In the genomic region with DNA sequence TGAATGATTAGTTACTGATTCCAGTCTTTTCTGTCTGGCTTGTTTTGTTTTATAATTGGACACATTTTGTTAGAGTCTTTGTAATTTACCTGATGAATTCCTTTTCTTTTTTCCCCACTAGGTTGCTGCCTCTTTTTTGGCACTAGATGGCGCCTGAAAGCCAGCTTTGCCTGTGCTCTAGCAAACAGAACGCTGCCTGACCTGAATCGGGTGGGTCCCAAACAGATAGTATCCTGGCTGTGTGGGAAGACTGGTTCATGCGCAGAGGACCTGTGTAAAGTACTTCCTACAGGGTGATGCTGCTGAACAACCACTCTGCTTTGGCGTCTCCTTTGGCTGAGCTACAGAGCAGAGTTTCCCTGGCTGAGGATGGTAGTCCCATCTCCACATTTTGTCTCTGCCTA, we compare ENCODE assay signal across 9 cellular contexts.
DNase-seq lines count a peak whose midpoint lies in the region; TF ChIP-seq lines count a peak whose summit lies in the region.
"Had no signal": no experiment of that assay in that cellular context is flagged by ENCODE, and none has a peak within 500 bp of the region (broad histone marks: within the 10 kb centered on the region; RNA-seq: fewer than 3 reads in every experiment).

No MANE protein-coding gene starts in this region.

- H3K27me3 Mint-ChIP-seq in HFFc6 (ENCODE audit: insufficient read depth): no peaks in the 10 kb centered on the region

- peaks cover 0 to 3% of the 10 kb centered on the region in 2 experiments for H3K36me3 ChIP-seq in trophoblast cell (ENCODE audit: control insufficient read depth in 1 of 2, insufficient read depth in 2 of 2, low read length in 2 of 2)
- H3K36me3 ChIP-seq: BLaER1 treated with 17β-estradiol and CSF1 and Interleukin-3, amounts not matched to agents 10 nM and 100 nM had no signal

- H3K27ac Mint-ChIP-seq in HFFc6: no peak overlapping the region

- H3K27ac ChIP-seq in trophoblast cell (ENCODE audit: low read depth, low read length): no peak overlapping the region
- H3K27ac ChIP-seq: BLaER1 treated with 17β-estradiol and CSF1 and Interleukin-3, amounts not matched to agents 10 nM and 100 nM had no signal

- H3K79me1 ChIP-seq in trophoblast cell (ENCODE audit: low read length): no peaks in the 10 kb centered on the region

- no peak overlapping the region for H3K4me3 Mint-ChIP-seq in HFFc6

- no CpG with 5 or more reads among the region's 5 CpGs for WGBS in trophoblast cell (ENCODE audit: extremely low coverage, insufficient coverage, insufficient read length)

- no peak overlapping the region for H4K91ac ChIP-seq in trophoblast cell (ENCODE audit: low read depth, low read length)

- H3K36me3 Mint-ChIP-seq in HFFc6 (ENCODE audit: low read depth): peaks cover 35% of the 10 kb centered on the region

- H2AFZ ChIP-seq in trophoblast cell (ENCODE audit: insufficient read depth, low read length, poor library complexity): no peak overlapping the region

- DNase-seq in NCI-H2081 (lab: John Stamatoyannopoulos, UW) (peak; percentile 32 to 51), NCI-H2081 treated with DMSO at 0.1 percent for 48 hours (lab: John Stamatoyannopoulos, UW) (no peak), HFFc6 (no peak), RKO (ENCODE audit: low spot score) (peak; percentile 60), cerebellar cortex (ENCODE audit: low spot score) (peak; percentile 8), trophoblast cell (peak; percentile 42 to 73), NCI-H2107 (lab: John Stamatoyannopoulos, UW) (no peak), Ammon's horn (ENCODE audit: low spot score) (no peak)

- no peak overlapping the region for H3K4me2 ChIP-seq in trophoblast cell (ENCODE audit: low read length)
- H3K4me2 ChIP-seq: BLaER1 treated with 17β-estradiol and CSF1 and Interleukin-3, amounts not matched to agents 10 nM and 100 nM had no signal

- H3K9me3 Mint-ChIP-seq in HFFc6: peaks cover 56% of the 10 kb centered on the region

- H4K12ac ChIP-seq in trophoblast cell (ENCODE audit: low read depth, low read length): no peak overlapping the region

- H3K4ac ChIP-seq in trophoblast cell (ENCODE audit: low read depth, low read length): no peak overlapping the region

- peaks cover 2% of the 10 kb centered on the region for H3K9me3 ChIP-seq in trophoblast cell (ENCODE audit: insufficient read depth, low read depth, low read length)

- H3K79me2 ChIP-seq in trophoblast cell (ENCODE audit: control insufficient read depth, insufficient read depth, low read length, poor library complexity): no peaks in the 10 kb centered on the region

- H3K4me1 Mint-ChIP-seq in HFFc6 (ENCODE audit: low read depth): peaks cover 8% of the 10 kb centered on the region

- peak; percentile 70 for TF ChIP-seq CTCF in HFFc6 (IDR thresholded peaks at IDR 0.05)

- H2BK5ac ChIP-seq in trophoblast cell (ENCODE audit: low read depth, low read length, poor library complexity): no peak overlapping the region

- no peak overlapping the region for H2BK120ac ChIP-seq in trophoblast cell (ENCODE audit: insufficient read depth, low read length, poor library complexity)

- H3K14ac ChIP-seq in trophoblast cell (ENCODE audit: low read length): no peak overlapping the region

- no peak overlapping the region for H3K23ac ChIP-seq in trophoblast cell (ENCODE audit: low read length)

- no peak overlapping the region for H2AK5ac ChIP-seq in trophoblast cell (ENCODE audit: low read length)

- H4K8ac ChIP-seq in trophoblast cell (ENCODE audit: low read depth, low read length): no peak overlapping the region

- H3K4me3 ChIP-seq in trophoblast cell (ENCODE audit: low read depth, low read length): no peak overlapping the region
- H3K4me3 ChIP-seq: BLaER1 treated with 17β-estradiol and CSF1 and Interleukin-3, amounts not matched to agents 10 nM and 100 nM had no signal

- no peak overlapping the region for H3K9ac ChIP-seq in trophoblast cell (ENCODE audit: low read length)
- H3K9ac ChIP-seq: BLaER1 treated with 17β-estradiol and CSF1 and Interleukin-3, amounts not matched to agents 10 nM and 100 nM had no signal

- H2BK12ac ChIP-seq in trophoblast cell (ENCODE audit: low read length): no peak overlapping the region

- H3K18ac ChIP-seq in trophoblast cell (ENCODE audit: low read length): no peak overlapping the region

- no peaks in the 10 kb centered on the region for H3K4me1 ChIP-seq in trophoblast cell (ENCODE audit: control insufficient read depth in 1 of 2, insufficient read depth in 2 of 2, low read length in 2 of 2)
- H3K4me1 ChIP-seq: BLaER1 treated with 17β-estradiol and CSF1 and Interleukin-3, amounts not matched to agents 10 nM and 100 nM had no signal

- no peaks in the 10 kb centered on the region for H3K27me3 ChIP-seq in trophoblast cell (ENCODE audit: insufficient read depth, low read length)
- H3K27me3 ChIP-seq: BLaER1 treated with 17β-estradiol and CSF1 and Interleukin-3, amounts not matched to agents 10 nM and 100 nM had no signal

Comparison
In these comparisons a context has a peak if more than half of its experiments do, and no peak if none do; other contexts are left out.
1. DNase-seq: peak in NCI-H2081 (2 of 2), RKO (single experiment), cerebellar cortex (single experiment) and trophoblast cell (2 of 2); none in NCI-H2081 treated with DMSO at 0.1 percent for 48 hours (single experiment), HFFc6 (single experiment), NCI-H2107 (single experiment) and Ammon's horn (single experiment).